Comparison of ENCODE assay signal across 9 cellular contexts in the genomic region with DNA sequence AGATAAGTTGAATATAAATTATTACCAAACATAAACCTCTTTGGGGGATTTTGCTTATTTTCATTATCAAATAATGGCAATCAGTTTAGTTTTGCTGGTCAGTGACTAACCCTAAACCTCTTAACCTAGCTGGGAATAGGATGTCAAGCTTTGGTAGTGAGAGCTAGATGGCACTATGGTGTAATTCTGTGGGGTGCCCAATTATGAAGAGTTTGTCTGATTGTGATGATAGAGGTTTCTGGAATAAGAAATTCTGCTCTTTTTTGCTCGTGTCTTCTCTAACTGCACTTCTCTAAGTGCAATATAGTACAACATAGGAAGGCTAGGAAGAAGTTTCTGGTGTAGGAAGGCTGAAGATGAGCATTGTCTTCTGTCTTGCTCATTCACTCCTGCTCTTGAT.
DNase-seq lines count a peak whose midpoint lies in the region; ATAC-seq and TF ChIP-seq lines count a peak whose summit lies in the region.
"Had no signal": no experiment of that assay in that cellular context is flagged by ENCODE, and none has a peak within 500 bp of the region (broad histone marks: within the 10 kb centered on the region; RNA-seq: fewer than 3 reads in every experiment).

No MANE protein-coding gene starts in this region.

- DNase-seq in KG1 (lab: John Stamatoyannopoulos, UW) (peak; percentile 6), iris pigment epithelial cell (ENCODE audit: low read depth) (peak; percentile 6), superior temporal gyrus (ENCODE audit: extremely low spot score) (peak; percentile 74), NCI-H187 (lab: John Stamatoyannopoulos, UW) (no peak)
- no peak for DNase-seq in effector memory CD4-positive, alpha-beta T cell
- DNase-seq: activated naive CD4-positive, alpha-beta T cell treated with anti-CD3 and anti-CD28 coated beads for 36 hours; GOT3 had no signal

- H3K4me1 ChIP-seq in effector memory CD4-positive, alpha-beta T cell (ENCODE audit: control insufficient read depth, insufficient read depth, low read length, poor library complexity, severe bottlenecking), result no peaks in the 10 kb centered on the region

- no peaks in the 10 kb centered on the region for H3K9me3 ChIP-seq in effector memory CD4-positive, alpha-beta T cell (ENCODE audit: control insufficient read depth, low read length)

- peak; percentile 61 for TF ChIP-seq CTCF in VCaP (conservative IDR thresholded peaks at IDR 0.05)

- no peak overlapping the region for H3K4me3 ChIP-seq in effector memory CD4-positive, alpha-beta T cell (ENCODE audit: insufficient read depth, low read depth, low read length, poor library complexity, severe bottlenecking)

- no peak overlapping the region for H3K27ac ChIP-seq in VCaP
- H3K27ac ChIP-seq in effector memory CD4-positive, alpha-beta T cell (ENCODE audit: insufficient read depth, low read length, poor library complexity, severe bottlenecking), result no peak overlapping the region

- H3K36me3 ChIP-seq in effector memory CD4-positive, alpha-beta T cell (ENCODE audit: control insufficient read depth, insufficient read depth, low read length), result no peaks in the 10 kb centered on the region

- peaks cover 2% of the 10 kb centered on the region for H3K27me3 ChIP-seq in effector memory CD4-positive, alpha-beta T cell (replicated peaks; ENCODE audit: control insufficient read depth, insufficient read depth, low read length, poor library complexity, severe bottlenecking)

- no peak for ATAC-seq in GM21390 (IDR thresholded peaks at IDR 0.05; ENCODE audit: unreplicated experiment)

Comparison
In these comparisons a context has a peak if more than half of its experiments do, and no peak if none do; other contexts are left out.
1. DNase-seq: peak in KG1 (single experiment), iris pigment epithelial cell (single experiment) and superior temporal gyrus (single experiment); none in NCI-H187 (0 of 2) and effector memory CD4-positive, alpha-beta T cell (0 of 3).